ENCODE assay signal across 1 cellular context in the genomic region with DNA sequence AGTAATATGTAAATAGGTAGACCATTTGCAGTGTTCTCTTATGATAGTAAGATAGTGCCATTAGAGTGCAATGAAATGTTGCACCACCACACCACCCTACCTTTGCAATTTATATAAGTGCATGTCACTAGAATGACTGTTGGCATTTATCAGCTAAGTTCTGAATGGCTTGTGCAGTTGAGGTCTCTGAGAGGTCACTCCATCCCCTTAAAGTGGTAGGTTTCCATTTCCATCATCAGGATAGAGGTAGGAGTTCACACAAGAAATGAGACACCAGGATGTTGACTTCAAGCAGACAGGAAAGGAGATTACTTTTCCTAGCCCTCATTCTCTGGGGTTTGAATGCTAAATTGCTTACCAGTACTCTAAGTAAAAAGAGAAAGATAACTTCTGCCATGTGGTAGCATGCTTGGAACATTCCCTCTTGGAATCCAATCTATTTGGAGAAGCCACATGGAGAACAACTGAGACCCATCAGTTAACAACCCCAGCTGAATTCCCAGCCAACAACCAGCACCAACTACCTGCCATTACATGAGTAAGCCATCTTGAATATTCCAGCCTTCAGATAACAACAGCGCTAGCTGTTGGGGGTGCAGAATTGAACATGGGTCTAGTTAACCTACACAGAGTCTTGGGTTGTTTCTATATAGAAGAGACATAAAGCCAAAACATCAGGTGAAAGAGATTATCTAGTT.
TF ChIP-seq lines count a peak whose summit lies in the region.

No MANE protein-coding gene starts in this region.

TF ChIP-seq in K562, 482 proteins besides CTCF, POLR2A, EP300 and RAD21 (continued from another document):
- TF ChIP-seq, protein P1, sequence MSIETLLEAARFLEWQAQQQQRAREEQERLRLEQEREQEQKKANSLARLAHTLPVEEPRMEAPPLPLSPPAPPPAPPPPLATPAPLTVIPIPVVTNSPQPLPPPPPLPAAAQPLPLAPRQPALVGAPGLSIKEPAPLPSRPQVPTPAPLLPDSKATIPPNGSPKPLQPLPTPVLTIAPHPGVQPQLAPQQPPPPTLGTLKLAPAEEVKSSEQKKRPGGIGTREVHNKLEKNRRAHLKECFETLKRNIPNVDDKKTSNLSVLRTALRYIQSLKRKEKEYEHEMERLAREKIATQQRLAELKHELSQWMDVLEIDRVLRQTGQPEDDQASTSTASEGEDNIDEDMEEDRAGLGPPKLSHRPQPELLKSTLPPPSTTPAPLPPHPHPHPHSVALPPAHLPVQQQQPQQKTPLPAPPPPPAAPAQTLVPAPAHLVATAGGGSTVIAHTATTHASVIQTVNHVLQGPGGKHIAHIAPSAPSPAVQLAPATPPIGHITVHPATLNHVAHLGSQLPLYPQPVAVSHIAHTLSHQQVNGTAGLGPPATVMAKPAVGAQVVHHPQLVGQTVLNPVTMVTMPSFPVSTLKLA (conservative IDR thresholded peaks at IDR 0.05): no peak
- no peak for TF ChIP-seq POLR2AphosphoS2 (IDR thresholded peaks at IDR 0.05; ENCODE audit: low read length)
- peak in 1 of 3 experiments; percentile 81 for TF ChIP-seq YY1 (IDR thresholded peaks at IDR 0.05; ENCODE audit: borderline replicate concordance in 1 of 3, control insufficient read depth in 1 of 3, extremely low read depth in 1 of 3, insufficient read depth in 3 of 3, insufficient read length in 1 of 3, insufficient replicate concordance in 2 of 3, low read depth in 1 of 3, low read length in 2 of 3)
